Comparison of ENCODE assay signal across 1 cellular context in genomic region chr16:30651124-30652004, GRCh38.
TF ChIP-seq lines count a peak whose summit lies in the region.

No MANE protein-coding gene starts in this region.

TF ChIP-seq in HepG2, 621 proteins besides CTCF, POLR2A, EP300 and RAD21 (continued from another document and continues in another):
- TF ChIP-seq TSC22D2 (CRISPR knock-in tag; IDR thresholded peaks at IDR 0.05; ENCODE audit: borderline replicate concordance) = peak; percentile 36; the same call in 1 of the 2 replicates
- TF ChIP-seq ZNF580 (CRISPR knock-in tag; IDR thresholded peaks at IDR 0.05; ENCODE audit: borderline replicate concordance, low read depth) = peak; percentile 64; the same call in 1 of the 2 replicates
- TF ChIP-seq ZNF609 (CRISPR knock-in tag; IDR thresholded peaks at IDR 0.05; ENCODE audit: borderline replicate concordance) = no peak
- TF ChIP-seq MTF2 (CRISPR knock-in tag; IDR thresholded peaks at IDR 0.05; ENCODE audit: borderline replicate concordance) = 0 out of 2 replicates have a peak, but pooled peaks have one; percentile 2
- peak; percentile 34; the same call in 1 of the 2 replicates for TF ChIP-seq AHR (CRISPR knock-in tag; IDR thresholded peaks at IDR 0.05)
- no peak; the same call in 1 of the 2 replicates for TF ChIP-seq ZNF747 (CRISPR knock-in tag; IDR thresholded peaks at IDR 0.05; ENCODE audit: borderline replicate concordance)
- TF ChIP-seq HNRNPLL (IDR thresholded peaks at IDR 0.05; ENCODE audit: low read depth, low read length, poor library complexity, severe bottlenecking) = peak; percentile 27
- peak; percentile 59; the same call in 1 of the 2 replicates for TF ChIP-seq ZNF574 (CRISPR knock-in tag; IDR thresholded peaks at IDR 0.05)
- no peak for TF ChIP-seq AKAP8 (CRISPR knock-in tag; IDR thresholded peaks at IDR 0.05)
- no peak; the same call in 1 of the 2 replicates for TF ChIP-seq PRDM4 (CRISPR knock-in tag; IDR thresholded peaks at IDR 0.05; ENCODE audit: borderline replicate concordance)
- TF ChIP-seq HDAC1 (CRISPR knock-in tag; IDR thresholded peaks at IDR 0.05) = no peak
- no peak for TF ChIP-seq ZNF367 (CRISPR knock-in tag; IDR thresholded peaks at IDR 0.05; ENCODE audit: borderline replicate concordance)
- no peak for TF ChIP-seq CREB3 (CRISPR knock-in tag; IDR thresholded peaks at IDR 0.05)
- no peak for TF ChIP-seq MIER3 (CRISPR knock-in tag; IDR thresholded peaks at IDR 0.05; ENCODE audit: borderline replicate concordance)
- TF ChIP-seq IKZF4 (CRISPR knock-in tag; IDR thresholded peaks at IDR 0.05; ENCODE audit: borderline replicate concordance, low read depth, not compliant biosample characterization) = no peak
- TF ChIP-seq SP2 (CRISPR knock-in tag; IDR thresholded peaks at IDR 0.05) = peak; percentile 55
- TF ChIP-seq ZNF772 (CRISPR knock-in tag; IDR thresholded peaks at IDR 0.05) = no peak; the same call in 1 of the 2 replicates
- no peak for TF ChIP-seq HDAC6 (IDR thresholded peaks at IDR 0.05; ENCODE audit: low read depth, low read length)
- no peak for TF ChIP-seq PAWR (CRISPR knock-in tag; IDR thresholded peaks at IDR 0.05; ENCODE audit: borderline replicate concordance)
- TF ChIP-seq ARHGAP35 (CRISPR knock-in tag; IDR thresholded peaks at IDR 0.05; ENCODE audit: borderline replicate concordance) = 0 out of 2 replicates have a peak, but pooled peaks have one; percentile 30
- no peak; the same call in 1 of the 2 replicates for TF ChIP-seq NKX3-1 (CRISPR knock-in tag; IDR thresholded peaks at IDR 0.05)
- no peak for TF ChIP-seq CHCHD3 (CRISPR knock-in tag; IDR thresholded peaks at IDR 0.05)
- TF ChIP-seq TCF12 (IDR thresholded peaks at IDR 0.05) = no peak
- TF ChIP-seq TCF12 (CRISPR knock-in tag; IDR thresholded peaks at IDR 0.05) = no peak
- TF ChIP-seq MYPOP (CRISPR knock-in tag; IDR thresholded peaks at IDR 0.05) = no peak
- TF ChIP-seq KLF13 (CRISPR knock-in tag; IDR thresholded peaks at IDR 0.05) = no peak
- TF ChIP-seq ERF (CRISPR knock-in tag; IDR thresholded peaks at IDR 0.05) = 0 out of 2 replicates have a peak, but pooled peaks have one; percentile 53
- peak; percentile 61; the same call in 1 of the 2 replicates for TF ChIP-seq CBFB (CRISPR knock-in tag; IDR thresholded peaks at IDR 0.05)
- no peak for TF ChIP-seq EEA1 (CRISPR knock-in tag; IDR thresholded peaks at IDR 0.05; ENCODE audit: borderline replicate concordance)
- no peak for TF ChIP-seq ZSCAN22 (CRISPR knock-in tag; IDR thresholded peaks at IDR 0.05)
- TF ChIP-seq ZMAT3 (CRISPR knock-in tag; conservative IDR thresholded peaks at IDR 0.05) = peak; percentile 20; the same call in 1 of the 2 replicates
- 0 out of 2 replicates have a peak, but pooled peaks have one; percentile 24 for TF ChIP-seq NFKB2 (CRISPR knock-in tag; IDR thresholded peaks at IDR 0.05; ENCODE audit: borderline replicate concordance)
- no peak for TF ChIP-seq TOPORS (CRISPR knock-in tag; IDR thresholded peaks at IDR 0.05)
- TF ChIP-seq KMT2B (CRISPR knock-in tag; IDR thresholded peaks at IDR 0.05) = 0 out of 2 replicates have a peak, but pooled peaks have one; percentile 45
- 0 out of 2 replicates have a peak, but pooled peaks have one; percentile 14 for TF ChIP-seq ZKSCAN8 (CRISPR knock-in tag; IDR thresholded peaks at IDR 0.05; ENCODE audit: borderline replicate concordance)
- no peak for TF ChIP-seq GLMP (CRISPR knock-in tag; IDR thresholded peaks at IDR 0.05; ENCODE audit: borderline replicate concordance)
- TF ChIP-seq TP53 (CRISPR knock-in tag; conservative IDR thresholded peaks at IDR 0.05) = 0 out of 2 replicates have a peak, but pooled peaks have one; percentile 31
- peak; percentile 32 for TF ChIP-seq ZEB1 (IDR thresholded peaks at IDR 0.05; ENCODE audit: insufficient replicate concordance, low read depth)
- 0 out of 2 replicates have a peak, but pooled peaks have one; percentile 19 for TF ChIP-seq DMAP1 (CRISPR knock-in tag; IDR thresholded peaks at IDR 0.05)
- TF ChIP-seq ZXDC (CRISPR knock-in tag; IDR thresholded peaks at IDR 0.05) = peak; percentile 31; the same call in 1 of the 2 replicates
